Comparison of ENCODE assay signal across 18 cellular contexts in genomic region chr5:166369817-166370216, GRCh38.
DNase-seq lines count a peak whose midpoint lies in the region; TF ChIP-seq lines count a peak whose summit lies in the region.
"Had no signal": no experiment of that assay in that cellular context is flagged by ENCODE, and none has a peak within 500 bp of the region (broad histone marks: within the 10 kb centered on the region; RNA-seq: fewer than 3 reads in every experiment).

No MANE protein-coding gene starts in this region.

- DNase-seq in DMS153 (lab: John Stamatoyannopoulos, UW) (peak; percentile 58), DMS153 treated with DMSO at 0.1 percent for 48 hours (lab: John Stamatoyannopoulos, UW; ENCODE audit: unreplicated experiment) (no peak), NCI-H748 (lab: John Stamatoyannopoulos, UW; ENCODE audit: unreplicated experiment) (peak; percentile 94), neural progenitor cell (ENCODE audit: low spot score) (peak; percentile 49), H4 (ENCODE audit: low spot score) (no peak), NCI-H2196 (lab: John Stamatoyannopoulos, UW; ENCODE audit: unreplicated experiment) (no peak), glutamatergic neuron (no peak)
- DNase-seq: 8988T, EL, GOT3, NCI-H2171, NCI-H446 treated with DMSO at 0.1 percent for 48 hours, Peyer's patch, SK-N-SH, T-helper 1 cell had no signal

- H3K4me3 ChIP-seq in ectodermal cell (ENCODE audit: insufficient read depth, low read depth, low read length) (no peak overlapping the region), neural progenitor cell (no peak overlapping the region)
- H3K4me3 ChIP-seq: GM12878, Peyer's patch had no signal

- TF ChIP-seq CTCF in neural progenitor cell (IDR thresholded peaks at IDR 0.05) (no peak), glutamatergic neuron (IDR thresholded peaks at IDR 0.05; ENCODE audit: partially characterized antibody, unreplicated experiment) (no peak)

- 10% methylated on average over 2 of the region's 2 CpGs; no CpG with 5 or more reads in 1 of the 2 experiments for WGBS in ectodermal cell, 2 experiments

- H3K27ac Mint-ChIP-seq in neural progenitor cell (no peak overlapping the region), glutamatergic neuron (ENCODE audit: unreplicated experiment) (no peak overlapping the region)
- H3K27ac Mint-ChIP-seq: B cell had no signal

- H3K36me3 ChIP-seq in ectodermal cell (ENCODE audit: control insufficient read depth, insufficient read depth, low read length), result no peaks in the 10 kb centered on the region
- H3K36me3 ChIP-seq in neural progenitor cell, result no peaks in the 10 kb centered on the region
- H3K36me3 ChIP-seq: Peyer's patch had no signal

- H4K20me1 ChIP-seq in neural progenitor cell (ENCODE audit: low read depth), result no peaks in the 10 kb centered on the region

- H3K4me1 ChIP-seq in ectodermal cell (ENCODE audit: control insufficient read depth, insufficient read depth, low read length) (peaks cover 16% of the 10 kb centered on the region), neural progenitor cell (peaks cover 37% of the 10 kb centered on the region)
- H3K4me1 ChIP-seq: Peyer's patch had no signal

- peak overlapping the region; percentile 47 for H3K27ac ChIP-seq in ectodermal cell (ENCODE audit: insufficient read depth, low read depth, low read length, poor library complexity, severe bottlenecking)
- peak overlapping the region; percentile 94 for H3K27ac ChIP-seq in neural progenitor cell
- H3K27ac ChIP-seq: Peyer's patch had no signal

- H3K79me2 ChIP-seq in neural progenitor cell (ENCODE audit: low read depth), result no peaks in the 10 kb centered on the region

- no peaks in the 10 kb centered on the region for H3K27me3 ChIP-seq in ectodermal cell (ENCODE audit: control insufficient read depth, insufficient read depth, low read length, poor library complexity, severe bottlenecking)
- no peaks in the 10 kb centered on the region for H3K27me3 ChIP-seq in neural progenitor cell
- H3K27me3 ChIP-seq: Peyer's patch had no signal

- H3K36me3 Mint-ChIP-seq in neural progenitor cell (no peaks in the 10 kb centered on the region), glutamatergic neuron (ENCODE audit: unreplicated experiment) (no peaks in the 10 kb centered on the region)

- H3F3A ChIP-seq in neural progenitor cell (ENCODE audit: low read depth), result peaks cover 24% of the 10 kb centered on the region

- H3K9me3 Mint-ChIP-seq in neural progenitor cell, result no peaks in the 10 kb centered on the region
- peaks cover 6% of the 10 kb centered on the region for H3K9me3 Mint-ChIP-seq in glutamatergic neuron (ENCODE audit: unreplicated experiment)

- H2AFZ ChIP-seq in neural progenitor cell (replicated peaks), result no peak overlapping the region

- no peaks in the 10 kb centered on the region for H3K27me3 Mint-ChIP-seq in neural progenitor cell (ENCODE audit: insufficient read depth, low read depth)
- H3K27me3 Mint-ChIP-seq in glutamatergic neuron (ENCODE audit: unreplicated experiment), result peaks cover 3% of the 10 kb centered on the region
- H3K27me3 Mint-ChIP-seq: B cell had no signal

- H3K4me2 ChIP-seq in neural progenitor cell, result peak overlapping the region; percentile 55
- H3K4me2 ChIP-seq: SK-N-SH had no signal

- no peak overlapping the region for H3K4me3 Mint-ChIP-seq in neural progenitor cell
- no peak overlapping the region for H3K4me3 Mint-ChIP-seq in glutamatergic neuron (ENCODE audit: unreplicated experiment)
- H3K4me3 Mint-ChIP-seq: B cell had no signal

- H3K9me3 ChIP-seq in ectodermal cell (ENCODE audit: control insufficient read depth, low read length) (no peaks in the 10 kb centered on the region), neural progenitor cell (ENCODE audit: low read depth) (no peaks in the 10 kb centered on the region)
- H3K9me3 ChIP-seq: Peyer's patch, SK-N-SH had no signal

- H3K4me1 Mint-ChIP-seq in neural progenitor cell, result peaks cover 6% of the 10 kb centered on the region
- H3K4me1 Mint-ChIP-seq in glutamatergic neuron (ENCODE audit: low read depth, unreplicated experiment), result peaks cover 49% of the 10 kb centered on the region
- H3K4me1 Mint-ChIP-seq: B cell had no signal

- no peak overlapping the region for H3K9ac ChIP-seq in neural progenitor cell
- H3K9ac ChIP-seq: SK-N-SH had no signal

Comparison
In these comparisons a context has a peak if more than half of its experiments do, and no peak if none do; other contexts are left out.
1. DNase-seq: peak in DMS153 (single experiment), NCI-H748 (single experiment) and neural progenitor cell (single experiment); none in DMS153 treated with DMSO at 0.1 percent for 48 hours (single experiment), H4 (single experiment), NCI-H2196 (single experiment) and glutamatergic neuron (single experiment).